ENCODE assay signal across 11 cellular contexts in the genomic region with DNA sequence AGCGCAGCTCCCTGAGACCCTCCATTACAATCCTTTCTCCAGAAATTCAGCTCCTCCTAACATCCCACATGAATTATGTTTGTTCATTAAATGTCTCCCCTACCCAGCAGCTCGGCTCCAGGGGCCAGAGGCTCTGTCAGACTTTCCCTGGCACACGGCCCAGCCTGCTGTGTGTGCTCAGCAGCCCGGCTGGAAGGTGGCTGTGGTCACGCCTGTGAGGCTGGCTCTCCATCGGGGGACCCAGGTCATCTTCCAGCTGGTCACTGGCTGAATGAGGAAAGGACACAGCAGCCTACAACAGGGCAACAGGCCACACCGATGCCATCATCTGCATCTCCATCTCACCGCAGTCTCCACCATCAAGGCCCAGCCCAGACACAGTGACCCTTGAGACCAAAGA.
DNase-seq lines count a peak whose midpoint lies in the region; ATAC-seq and TF ChIP-seq lines count a peak whose summit lies in the region.
"Had no signal": no experiment of that assay in that cellular context is flagged by ENCODE, and none has a peak within 500 bp of the region (broad histone marks: within the 10 kb centered on the region; RNA-seq: fewer than 3 reads in every experiment).

No MANE protein-coding gene starts in this region.

- TF ChIP-seq CTCF in fibroblast of mammary gland (conservative IDR thresholded peaks at IDR 0.05; ENCODE audit: control insufficient read depth, insufficient read depth, low read depth, low read length): no peak

- ATAC-seq in GM21367 (IDR thresholded peaks at IDR 0.05; ENCODE audit: unreplicated experiment): no peak
- ATAC-seq: activated T-cell treated with anti-CD3 and anti-CD28 coated beads, Interleukin-2, amount 50 U/mL, for 72 hours had no signal

- H3K4me3 ChIP-seq in fibroblast of mammary gland (ENCODE audit: control insufficient read depth, low read depth, low read length): no peak overlapping the region
- H3K4me3 ChIP-seq: testis had no signal

- DNase-seq in COLO668 (lab: John Stamatoyannopoulos, UW; ENCODE audit: unreplicated experiment): peak; percentile 70
- peak; percentile 12 for DNase-seq in NCI-H2029 treated with DMSO at 0.1 percent for 48 hours (lab: John Stamatoyannopoulos, UW)
- peak; percentile 35 for DNase-seq in fibroblast of mammary gland (ENCODE audit: low read depth)
- peak; percentile 56 for DNase-seq in pons (ENCODE audit: low spot score)
- no peak for DNase-seq in cortex of kidney (lab: John Stamatoyannopoulos, UW)
- DNase-seq in H4 (ENCODE audit: low spot score): no peak
- DNase-seq in NCI-H187 treated with DMSO at 0.1 percent for 48 hours (lab: John Stamatoyannopoulos, UW): no peak
- DNase-seq: activated T-cell treated with anti-CD3 and anti-CD28 coated beads, Interleukin-2, amount 50 U/mL, for 72 hours; mammary epithelial cell; testis had no signal

Comparison
In these comparisons a context has a peak if more than half of its experiments do, and no peak if none do; other contexts are left out.
1. DNase-seq: peak in COLO668 (single experiment), NCI-H2029 treated with DMSO at 0.1 percent for 48 hours (single experiment), fibroblast of mammary gland (single experiment) and pons (single experiment); none in cortex of kidney (single experiment), H4 (single experiment) and NCI-H187 treated with DMSO at 0.1 percent for 48 hours (single experiment).